In the genomic region with DNA sequence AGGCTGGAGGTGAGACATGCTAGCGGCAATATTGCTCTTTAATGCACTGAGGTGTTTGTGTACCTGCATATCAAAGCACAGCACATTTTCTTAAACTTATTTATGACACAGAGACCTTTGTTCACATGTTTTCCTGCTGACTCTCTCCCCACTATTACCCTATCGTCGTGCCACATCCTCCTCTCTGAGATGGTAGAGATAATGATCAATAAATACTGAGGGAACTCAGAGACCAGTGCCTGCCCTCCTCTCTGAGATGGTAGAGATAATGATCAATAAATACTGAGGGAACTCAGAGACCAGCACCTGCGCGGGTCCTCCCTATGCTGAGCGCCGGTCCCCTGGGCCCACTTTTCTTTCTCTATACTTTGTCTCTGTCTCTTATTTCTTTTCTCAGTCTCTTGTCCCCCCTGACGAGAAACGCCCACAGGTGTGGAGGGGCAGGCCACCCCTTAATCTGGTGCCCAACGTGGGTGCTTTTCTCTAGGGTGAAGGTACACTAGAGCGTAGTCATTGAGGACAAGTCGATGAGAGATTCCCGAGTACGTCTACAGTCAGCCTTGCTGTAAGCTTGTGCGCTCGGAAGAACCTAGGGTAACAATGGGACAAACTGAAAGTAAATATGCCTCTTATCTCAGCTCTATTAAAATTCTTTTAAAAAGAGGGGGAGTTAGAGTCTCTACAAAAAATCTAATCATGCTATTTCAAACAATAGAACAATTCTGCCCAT, we compare ENCODE assay signal across 1 cellular context.
TF ChIP-seq lines count a peak whose summit lies in the region.

No MANE protein-coding gene starts in this region.

TF ChIP-seq in HEK293, 187 proteins besides CTCF, POLR2A, EP300 and RAD21:
- peak; percentile 56; the same call in 1 of the 2 replicates for TF ChIP-seq ZBTB17 (tag by site-specific recombination; IDR thresholded peaks at IDR 0.05)
TF ChIP-seq in HEK293: peak in this region for 1; not testable (repeated sequence) for 186.
